In genomic region chr7:130141161-130141857, GRCh38 we compare ENCODE assay signal across 1 cellular context.
A peak's percentile ranks its signal among the peaks of the same experiment; 100 is the strongest.
TF ChIP-seq lines count a peak whose summit lies in the region.

No MANE protein-coding gene starts in this region.

TF ChIP-seq in K562, 482 proteins besides CTCF, POLR2A, EP300 and RAD21 (continued from another document and continues in another):
- TF ChIP-seq CBX2 (IDR thresholded peaks at IDR 0.05; ENCODE audit: insufficient read depth, low read length, poor library complexity, severe bottlenecking) = no peak
- TF ChIP-seq NFRKB (IDR thresholded peaks at IDR 0.05; ENCODE audit: low read depth) = no peak; the same call in 1 of the 2 replicates
- no peak for TF ChIP-seq CBX8 (IDR thresholded peaks at IDR 0.05; ENCODE audit: borderline replicate concordance, extremely low read depth, low read depth, low read length, poor library complexity, severe bottlenecking)
- TF ChIP-seq CTCFL (IDR thresholded peaks at IDR 0.05; ENCODE audit: borderline replicate concordance, insufficient read depth, low read depth, low read length, poor library complexity, severe bottlenecking) = no peak
- TF ChIP-seq ZFPM2 (CRISPR knock-in tag; IDR thresholded peaks at IDR 0.05) = no peak
- TF ChIP-seq E2F4 (CRISPR knock-in tag; IDR thresholded peaks at IDR 0.05; ENCODE audit: low read depth) = 0 out of 2 replicates have a peak, but pooled peaks have one; percentile 68
- no peak for TF ChIP-seq KLF1 (tag; IDR thresholded peaks at IDR 0.05)
- TF ChIP-seq ZNF133 (CRISPR knock-in tag; IDR thresholded peaks at IDR 0.05) = no peak
- peak; percentile 52 for TF ChIP-seq NFIC (IDR thresholded peaks at IDR 0.05)
- no peak for TF ChIP-seq FOXM1 (IDR thresholded peaks at IDR 0.05; ENCODE audit: low read depth)
- TF ChIP-seq FOXM1 (CRISPR knock-in tag; IDR thresholded peaks at IDR 0.05; ENCODE audit: low read depth) = peak; percentile 98
- TF ChIP-seq AFF4 (CRISPR knock-in tag; IDR thresholded peaks at IDR 0.05) = no peak
- no peak for TF ChIP-seq IFI16 (CRISPR knock-in tag; IDR thresholded peaks at IDR 0.05)
- peak; percentile 37; the same call in 1 of the 2 replicates for TF ChIP-seq MYC (IDR thresholded peaks at IDR 0.05; ENCODE audit: low read depth, low read length)
- 0 out of 2 replicates have a peak, but pooled peaks have one; percentile 52 for TF ChIP-seq MYC (CRISPR knock-in tag; IDR thresholded peaks at IDR 0.05; ENCODE audit: borderline replicate concordance, low read depth)
- TF ChIP-seq CBFA2T3 (IDR thresholded peaks at IDR 0.05) = no peak
- TF ChIP-seq DEAF1 (CRISPR knock-in tag; IDR thresholded peaks at IDR 0.05) = no peak
- no peak for TF ChIP-seq YBX1 (IDR thresholded peaks at IDR 0.05)
- TF ChIP-seq KAT7 (CRISPR knock-in tag; IDR thresholded peaks at IDR 0.05; ENCODE audit: borderline replicate concordance) = peak; percentile 93
- TF ChIP-seq CBFB (CRISPR knock-in tag; IDR thresholded peaks at IDR 0.05) = no peak
- no peak for TF ChIP-seq ZNF318 (IDR thresholded peaks at IDR 0.05; ENCODE audit: borderline replicate concordance in 1 of 2, low read depth in 1 of 2)
- no peak for TF ChIP-seq ZBTB9 (CRISPR knock-in tag; IDR thresholded peaks at IDR 0.05)
- no peak for TF ChIP-seq CREM (IDR thresholded peaks at IDR 0.05; ENCODE audit: low read depth)
- no peak for TF ChIP-seq CREB1 (IDR thresholded peaks at IDR 0.05)
- peak; percentile 48; the same call in 1 of the 2 replicates for TF ChIP-seq CREB1 (CRISPR knock-in tag; IDR thresholded peaks at IDR 0.05)
- no peak for TF ChIP-seq RBM34 (IDR thresholded peaks at IDR 0.05; ENCODE audit: borderline replicate concordance, insufficient read depth, low read length)
- TF ChIP-seq SREBF2 (CRISPR knock-in tag; IDR thresholded peaks at IDR 0.05) = no peak
- TF ChIP-seq GABPA (tag; conservative IDR thresholded peaks at IDR 0.05; ENCODE audit: low read depth) = no peak
- TF ChIP-seq MBD2 (IDR thresholded peaks at IDR 0.05; ENCODE audit: borderline replicate concordance, low read depth) = no peak
- TF ChIP-seq ZNF785 (CRISPR knock-in tag; IDR thresholded peaks at IDR 0.05) = no peak
- TF ChIP-seq PCBP1 (IDR thresholded peaks at IDR 0.05; ENCODE audit: low read depth, low read length, poor library complexity, severe bottlenecking) = no peak
- no peak for TF ChIP-seq GMEB1 (CRISPR knock-in tag; IDR thresholded peaks at IDR 0.05)
- no peak for TF ChIP-seq IRF1 (CRISPR knock-in tag; IDR thresholded peaks at IDR 0.05; ENCODE audit: borderline replicate concordance)
- TF ChIP-seq MEF2A (IDR thresholded peaks at IDR 0.05; ENCODE audit: control insufficient read depth, low read depth, low read length) = no peak
- peak; percentile 86; the same call in 1 of the 2 replicates for TF ChIP-seq BCOR (IDR thresholded peaks at IDR 0.05)
- TF ChIP-seq SNRNP70 (optimal IDR thresholded peaks at IDR 0.05; ENCODE audit: low read depth, low read length) = no peak
- no peak for TF ChIP-seq USF2 (CRISPR knock-in tag; IDR thresholded peaks at IDR 0.05)
- no peak for TF ChIP-seq PRPF4 (IDR thresholded peaks at IDR 0.05; ENCODE audit: insufficient read depth, low read depth, low read length, poor library complexity, severe bottlenecking)
